Comparison of ENCODE assay signal across 14 cellular contexts in the genomic region with DNA sequence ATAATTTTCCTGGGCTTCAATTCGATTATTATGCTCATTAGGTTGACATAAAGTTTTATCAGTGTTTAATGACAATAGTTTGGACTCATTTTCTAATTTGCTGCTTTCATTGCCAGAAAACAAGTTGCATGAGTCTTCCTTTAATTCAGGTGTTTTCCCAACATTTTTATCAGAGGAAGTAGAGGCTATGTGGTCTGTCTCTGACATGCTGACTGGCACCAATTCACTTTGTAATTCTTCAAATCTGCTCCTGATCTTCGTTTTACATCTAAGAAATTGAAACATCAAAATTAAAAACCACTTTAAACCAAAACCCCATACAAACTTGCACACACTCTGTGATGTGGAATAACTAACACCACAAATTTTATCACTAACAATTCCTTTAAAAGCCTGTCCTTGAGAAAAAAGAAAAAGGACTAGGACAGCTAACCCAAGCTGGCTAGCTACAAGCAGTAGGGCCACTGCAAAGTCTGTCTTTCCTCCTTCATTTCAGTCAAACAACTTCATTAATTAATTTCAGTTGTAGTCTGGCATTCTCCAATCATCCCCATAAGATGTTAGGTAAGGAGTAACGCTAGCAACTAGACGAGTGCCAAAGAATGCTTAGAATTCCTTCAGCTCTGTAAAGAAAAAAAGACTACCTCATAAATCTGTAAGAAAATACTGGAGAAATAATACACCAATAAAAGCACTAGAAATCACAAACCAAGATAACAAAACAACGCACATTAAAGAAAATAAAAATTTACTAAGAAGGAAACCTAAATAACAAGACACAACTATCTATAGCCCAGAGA. TPM values are rescaled to one million over a fixed set of nuclear protein-coding genes. Genes with fewer than 3 reads are reported as not detected.
DNase-seq lines count a peak whose midpoint lies in the region; ATAC-seq and TF ChIP-seq lines count a peak whose summit lies in the region.
"Had no signal": no experiment of that assay in that cellular context is flagged by ENCODE, and none has a peak within 500 bp of the region (broad histone marks: within the 10 kb centered on the region; RNA-seq: fewer than 3 reads in every experiment).

No MANE protein-coding gene starts in this region.

- no peak for TF ChIP-seq CTCF in CD8-positive, alpha-beta T cell (IDR thresholded peaks at IDR 0.05)
- TF ChIP-seq CTCF in lower leg skin (IDR thresholded peaks at IDR 0.05) = no peak

- no peak overlapping the region for H3K4me3 Mint-ChIP-seq in activated T-cell treated with anti-CD3 and anti-CD28 coated beads, Interleukin-2, amount 50 U/mL, for 24 hours
- no peak overlapping the region for H3K4me3 Mint-ChIP-seq in activated T-cell treated with anti-CD3 and anti-CD28 coated beads, Interleukin-2, amount 50 U/mL, for 4 hours
- H3K4me3 Mint-ChIP-seq in activated T-helper 1 cell treated with anti-CD3 and anti-CD28 coated beads, Interleukin-12 subunit alpha, Interleukin-12 subunit beta, Interleukin-2, Interleukin-4 antibody, amounts not matched to agents 30 ng/mL and 10 ng/mL and 1 ng/mL, durations not matched to agents 14 hours and 24 hours and 36 hours = no peak overlapping the region
- H3K4me3 Mint-ChIP-seq in stimulated activated naive B cell treated with anti-CD40 and anti-IgM and Interleukin-4, amounts not matched to agents 10 μg/mL and 1 μg/mL and 100 μg/mL, for 72 hours = no peak overlapping the region
- no peak overlapping the region for H3K4me3 Mint-ChIP-seq in CD8-positive, alpha-beta T cell

- H3K27me3 ChIP-seq in CD8-positive, alpha-beta T cell (ENCODE audit: insufficient read depth, low read length) = no peaks in the 10 kb centered on the region

- no peak for TF ChIP-seq POLR2A in lower leg skin (IDR thresholded peaks at IDR 0.05)

- no peak overlapping the region for H3K4me3 ChIP-seq in CD8-positive, alpha-beta T cell (ENCODE audit: low read depth, low read length)
- no peak overlapping the region for H3K4me3 ChIP-seq in lower leg skin (ENCODE audit: low read depth, poor library complexity, severe bottlenecking)
- H3K4me3 ChIP-seq: thoracic aorta had no signal

- no peaks in the 10 kb centered on the region for H3K27me3 Mint-ChIP-seq in activated T-cell treated with anti-CD3 and anti-CD28 coated beads, Interleukin-2, amount 50 U/mL, for 24 hours
- H3K27me3 Mint-ChIP-seq in activated T-cell treated with anti-CD3 and anti-CD28 coated beads, Interleukin-2, amount 50 U/mL, for 4 hours (ENCODE audit: low read depth) = no peaks in the 10 kb centered on the region
- H3K27me3 Mint-ChIP-seq in activated T-helper 1 cell treated with anti-CD3 and anti-CD28 coated beads, Interleukin-12 subunit alpha, Interleukin-12 subunit beta, Interleukin-2, Interleukin-4 antibody, amounts not matched to agents 30 ng/mL and 10 ng/mL and 1 ng/mL, durations not matched to agents 14 hours and 24 hours and 36 hours (ENCODE audit: insufficient read depth) = no peaks in the 10 kb centered on the region
- no peaks in the 10 kb centered on the region for H3K27me3 Mint-ChIP-seq in stimulated activated naive B cell treated with anti-CD40 and anti-IgM and Interleukin-4, amounts not matched to agents 10 μg/mL and 1 μg/mL and 100 μg/mL, for 72 hours
- no peaks in the 10 kb centered on the region for H3K27me3 Mint-ChIP-seq in CD8-positive, alpha-beta T cell (ENCODE audit: low read depth)

- CTCF ChIA-PET in CD8-positive, alpha-beta T cell (lab: Charles Lee) = interaction anchor here (1.2 kb wide), 1 partner anchor 39 kb away, joined by 3 read pairs; no protein-coding TSS in a partner anchor

- intact Hi-C loops in activated T-helper 1 cell treated with anti-CD3 and anti-CD28 coated beads, Interleukin-12 subunit alpha, Interleukin-12 subunit beta, Interleukin-2, Interleukin-4 antibody, amounts not matched to agents 30 ng/mL and 10 ng/mL and 1 ng/mL, durations not matched to agents 14 hours and 24 hours and 36 hours (cut with micrococcal nuclease) = no loop called here
- intact Hi-C loops in CD8-positive, alpha-beta T cell (cut with DNase I, micrococcal nuclease) = no loop called here
- intact Hi-C loops in lower leg skin (cut with DNase I; ENCODE audit: low total_unique reads) = no loop called here

- DNase-seq in activated T-cell treated with anti-CD3 and anti-CD28 coated beads, Interleukin-2, amount 50 U/mL, for 24 hours = no peak
- DNase-seq in activated T-cell treated with anti-CD3 and anti-CD28 coated beads, Interleukin-2, amount 50 U/mL, for 4 hours = no peak
- DNase-seq in activated T-helper 1 cell treated with anti-CD3 and anti-CD28 coated beads, Interleukin-12 subunit alpha, Interleukin-12 subunit beta, Interleukin-2, Interleukin-4 antibody, amounts not matched to agents 30 ng/mL and 10 ng/mL and 1 ng/mL, durations not matched to agents 14 hours and 24 hours and 36 hours (ENCODE audit: low spot score) = no peak
- DNase-seq in kidney tubule cell (ENCODE audit: low spot score) = peak; percentile 30
- no peak for DNase-seq in stimulated activated naive B cell treated with anti-CD40 and anti-IgM and Interleukin-4, amounts not matched to agents 10 μg/mL and 1 μg/mL and 100 μg/mL, for 72 hours
- DNase-seq in CD8-positive, alpha-beta T cell = no peak
- no peak for DNase-seq in lower leg skin (ENCODE audit: low spot score in 2 of 2)
- DNase-seq: DMS153, MV-4-11, right cardiac atrium had no signal

- POLR2A ChIA-PET in CD8-positive, alpha-beta T cell (lab: Charles Lee) = no interaction called here

- no peak for ATAC-seq in activated T-cell treated with anti-CD3 and anti-CD28 coated beads, Interleukin-2, amount 50 U/mL, for 4 hours
- no peak for ATAC-seq in stimulated activated naive B cell treated with anti-CD40 and anti-IgM and Interleukin-4, amounts not matched to agents 10 μg/mL and 1 μg/mL and 100 μg/mL, for 72 hours (replicated peaks)
- ATAC-seq in CD8-positive, alpha-beta T cell = no peak
- ATAC-seq in HG03457 (IDR thresholded peaks at IDR 0.05; ENCODE audit: unreplicated experiment) = no peak

- H3K27ac Mint-ChIP-seq in activated T-cell treated with anti-CD3 and anti-CD28 coated beads, Interleukin-2, amount 50 U/mL, for 24 hours = peak overlapping the region; percentile 70
- H3K27ac Mint-ChIP-seq in activated T-helper 1 cell treated with anti-CD3 and anti-CD28 coated beads, Interleukin-12 subunit alpha, Interleukin-12 subunit beta, Interleukin-2, Interleukin-4 antibody, amounts not matched to agents 30 ng/mL and 10 ng/mL and 1 ng/mL, durations not matched to agents 14 hours and 24 hours and 36 hours = peak overlapping the region; percentile 6
- peak overlapping the region; percentile 32 for H3K27ac Mint-ChIP-seq in stimulated activated naive B cell treated with anti-CD40 and anti-IgM and Interleukin-4, amounts not matched to agents 10 μg/mL and 1 μg/mL and 100 μg/mL, for 72 hours
- H3K27ac Mint-ChIP-seq in CD8-positive, alpha-beta T cell = no peak overlapping the region

- peaks cover under 1% of the 10 kb centered on the region for H3K9me3 Mint-ChIP-seq in activated T-cell treated with anti-CD3 and anti-CD28 coated beads, Interleukin-2, amount 50 U/mL, for 24 hours
- H3K9me3 Mint-ChIP-seq in activated T-cell treated with anti-CD3 and anti-CD28 coated beads, Interleukin-2, amount 50 U/mL, for 4 hours = peaks cover under 1% of the 10 kb centered on the region
- peaks cover 4% of the 10 kb centered on the region for H3K9me3 Mint-ChIP-seq in activated T-helper 1 cell treated with anti-CD3 and anti-CD28 coated beads, Interleukin-12 subunit alpha, Interleukin-12 subunit beta, Interleukin-2, Interleukin-4 antibody, amounts not matched to agents 30 ng/mL and 10 ng/mL and 1 ng/mL, durations not matched to agents 14 hours and 24 hours and 36 hours
- H3K9me3 Mint-ChIP-seq in stimulated activated naive B cell treated with anti-CD40 and anti-IgM and Interleukin-4, amounts not matched to agents 10 μg/mL and 1 μg/mL and 100 μg/mL, for 72 hours = peaks cover 0 to under 1% of the 10 kb centered on the region in 2 donors
- peaks cover under 1% of the 10 kb centered on the region for H3K9me3 Mint-ChIP-seq in CD8-positive, alpha-beta T cell

- peaks cover 63% of the 10 kb centered on the region for H3K36me3 Mint-ChIP-seq in activated T-cell treated with anti-CD3 and anti-CD28 coated beads, Interleukin-2, amount 50 U/mL, for 24 hours (ENCODE audit: low read depth)
- H3K36me3 Mint-ChIP-seq in activated T-cell treated with anti-CD3 and anti-CD28 coated beads, Interleukin-2, amount 50 U/mL, for 4 hours (ENCODE audit: insufficient read depth) = peaks cover 25% of the 10 kb centered on the region
- peaks cover 26% of the 10 kb centered on the region for H3K36me3 Mint-ChIP-seq in activated T-helper 1 cell treated with anti-CD3 and anti-CD28 coated beads, Interleukin-12 subunit alpha, Interleukin-12 subunit beta, Interleukin-2, Interleukin-4 antibody, amounts not matched to agents 30 ng/mL and 10 ng/mL and 1 ng/mL, durations not matched to agents 14 hours and 24 hours and 36 hours (ENCODE audit: low read depth)
- peaks cover 16 to 37% of the 10 kb centered on the region in 2 donors for H3K36me3 Mint-ChIP-seq in stimulated activated naive B cell treated with anti-CD40 and anti-IgM and Interleukin-4, amounts not matched to agents 10 μg/mL and 1 μg/mL and 100 μg/mL, for 72 hours
- peaks cover 60% of the 10 kb centered on the region for H3K36me3 Mint-ChIP-seq in CD8-positive, alpha-beta T cell

- no peaks in the 10 kb centered on the region for H3K36me3 ChIP-seq in CD8-positive, alpha-beta T cell (ENCODE audit: insufficient read depth, low read length)
- H3K36me3 ChIP-seq: thoracic aorta had no signal

- H3K4me1 ChIP-seq in CD8-positive, alpha-beta T cell (ENCODE audit: insufficient read depth, low read length) = no peaks in the 10 kb centered on the region

- H3K27ac ChIP-seq in CD8-positive, alpha-beta T cell (ENCODE audit: low read depth, low read length) = no peak overlapping the region
- H3K27ac ChIP-seq: HL-60, thoracic aorta had no signal

- H3K4me1 Mint-ChIP-seq in activated T-cell treated with anti-CD3 and anti-CD28 coated beads, Interleukin-2, amount 50 U/mL, for 24 hours (ENCODE audit: low read depth) = peaks cover 48% of the 10 kb centered on the region
- peaks cover 42% of the 10 kb centered on the region for H3K4me1 Mint-ChIP-seq in activated T-cell treated with anti-CD3 and anti-CD28 coated beads, Interleukin-2, amount 50 U/mL, for 4 hours (ENCODE audit: low read depth)
- H3K4me1 Mint-ChIP-seq in activated T-helper 1 cell treated with anti-CD3 and anti-CD28 coated beads, Interleukin-12 subunit alpha, Interleukin-12 subunit beta, Interleukin-2, Interleukin-4 antibody, amounts not matched to agents 30 ng/mL and 10 ng/mL and 1 ng/mL, durations not matched to agents 14 hours and 24 hours and 36 hours (ENCODE audit: low read depth) = peaks cover 25% of the 10 kb centered on the region
- H3K4me1 Mint-ChIP-seq in stimulated activated naive B cell treated with anti-CD40 and anti-IgM and Interleukin-4, amounts not matched to agents 10 μg/mL and 1 μg/mL and 100 μg/mL, for 72 hours = peaks cover 18 to 22% of the 10 kb centered on the region in 2 donors
- peaks cover 57% of the 10 kb centered on the region for H3K4me1 Mint-ChIP-seq in CD8-positive, alpha-beta T cell (ENCODE audit: low read depth)

- H3K9me3 ChIP-seq in CD8-positive, alpha-beta T cell (ENCODE audit: low read length) = no peaks in the 10 kb centered on the region
- H3K9me3 ChIP-seq: thoracic aorta had no signal

- WGBS in lower leg skin, 2 donors = 35 to 38% methylated on average over 5 of the region's 5 CpGs

RNA-seq across cellular contexts. Expression of a gene that starts 10.7 kb away (rescaled TPM):
- total RNA-seq in activated T-cell treated with anti-CD3 and anti-CD28 coated beads, Interleukin-2, amount 50 U/mL, for 4 hours = 10 to 100 TPM in 1 of 3 donors, 1 to 10 TPM in 2; 7.4 to 10.5 (median 9.5) TPM
- total RNA-seq in activated T-helper 1 cell treated with anti-CD3 and anti-CD28 coated beads, Interleukin-12 subunit alpha, Interleukin-12 subunit beta, Interleukin-2, Interleukin-4 antibody, amounts not matched to agents 30 ng/mL and 10 ng/mL and 1 ng/mL, durations not matched to agents 14 hours and 24 hours and 36 hours = 12.1 and 13.0 TPM in 2 replicates
- total RNA-seq in CD8-positive, alpha-beta T cell = 10 to 100 TPM; 57.9 to 67.7 TPM
- 10 to 100 TPM; 24.4 to 83.4 (median 33.0) TPM for total RNA-seq in lower leg skin

RNA-seq across cellular contexts. Expression of a gene that starts 15.9 kb away (rescaled TPM):
- total RNA-seq in activated T-cell treated with anti-CD3 and anti-CD28 coated beads, Interleukin-2, amount 50 U/mL, for 4 hours = 1 to 10 TPM in 1 of 3 donors, under 1 TPM in 2; 0.48 to 2.2 (median 0.63) TPM
- 0.10 and 0.13 TPM in 2 replicates for total RNA-seq in activated T-helper 1 cell treated with anti-CD3 and anti-CD28 coated beads, Interleukin-12 subunit alpha, Interleukin-12 subunit beta, Interleukin-2, Interleukin-4 antibody, amounts not matched to agents 30 ng/mL and 10 ng/mL and 1 ng/mL, durations not matched to agents 14 hours and 24 hours and 36 hours
- total RNA-seq in CD8-positive, alpha-beta T cell = not detected
- total RNA-seq in lower leg skin = under 1 TPM; 0.10 to 0.34 (median 0.14) TPM
- total RNA-seq: lung microvascular endothelial cell had no signal
